ENCODE assay signal across 11 cellular contexts in the genomic region with DNA sequence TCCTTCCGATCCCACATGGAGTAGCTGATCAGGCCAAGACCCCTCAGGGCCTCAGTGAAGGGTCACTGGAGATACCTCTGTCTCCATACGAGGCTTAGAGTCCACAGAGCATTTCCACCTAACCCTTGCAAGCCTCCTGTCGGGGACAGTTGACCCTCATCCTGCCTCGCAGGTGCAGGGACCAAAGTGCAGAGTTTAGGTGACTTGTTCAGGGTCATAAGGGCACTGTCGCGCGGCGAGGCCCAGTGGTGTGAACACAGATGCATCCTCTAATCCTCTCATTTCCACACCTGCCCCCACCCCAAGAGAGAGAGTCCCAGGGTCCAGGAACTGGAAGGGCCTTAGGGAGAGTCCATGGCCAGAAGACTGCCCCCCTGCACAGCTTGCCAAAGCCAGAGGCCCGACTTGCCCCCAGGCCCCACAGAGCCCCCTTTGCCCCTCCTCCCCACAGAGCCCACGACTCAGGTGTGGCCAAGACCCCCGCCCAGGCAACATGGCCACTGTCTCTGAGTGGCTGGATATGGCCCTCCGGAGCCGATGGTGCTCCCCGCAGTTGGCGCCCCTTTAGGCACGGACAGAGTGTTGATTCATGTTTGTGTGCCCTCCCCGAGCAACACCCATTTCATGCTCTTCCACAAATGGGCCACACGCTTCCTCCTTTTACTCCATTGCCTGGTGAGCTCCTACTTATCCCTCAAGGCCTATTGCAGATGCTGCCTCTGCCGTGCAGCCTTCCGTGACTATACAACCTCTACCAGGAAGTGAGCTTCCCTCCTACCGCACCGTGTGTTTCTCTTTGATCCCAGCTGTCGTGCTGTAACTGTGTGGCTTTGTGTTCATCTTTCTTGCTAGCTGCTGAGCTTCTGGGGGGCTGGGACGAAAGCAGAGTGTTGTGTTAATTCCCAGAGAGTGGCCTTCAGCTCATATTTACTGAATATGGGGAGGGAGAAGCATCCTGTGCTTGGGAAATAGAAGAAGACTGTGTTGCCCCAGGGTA. TPM values are rescaled to one million over a fixed set of nuclear protein-coding genes. Genes with fewer than 3 reads are reported as not detected.
DNase-seq lines count a peak whose midpoint lies in the region; ATAC-seq and TF ChIP-seq lines count a peak whose summit lies in the region.
"Had no signal": no experiment of that assay in that cellular context is flagged by ENCODE, and none has a peak within 500 bp of the region (broad histone marks: within the 10 kb centered on the region; RNA-seq: fewer than 3 reads in every experiment).

No MANE protein-coding gene starts in this region.

- TF ChIP-seq CTCF in GM12875 (IDR thresholded peaks at IDR 0.05; ENCODE audit: borderline replicate concordance, insufficient read depth, low read depth, low read length) (no peak), breast epithelium (IDR thresholded peaks at IDR 0.05) (no peak), vagina (IDR thresholded peaks at IDR 0.05) (no peak)

- H3K4me1 ChIP-seq in breast epithelium (peaks cover 0 to 4% of the 10 kb centered on the region in 2 donors), vagina (peaks cover 6% of the 10 kb centered on the region)
- H3K4me1 ChIP-seq: psoas muscle had no signal

- no peak for TF ChIP-seq POLR2A in breast epithelium (IDR thresholded peaks at IDR 0.05)
- TF ChIP-seq POLR2A in vagina (IDR thresholded peaks at IDR 0.05): no peak

- no peak for ATAC-seq in GM18502 (IDR thresholded peaks at IDR 0.05; ENCODE audit: poor library complexity, unreplicated experiment)

- H3K27ac ChIP-seq in layer of hippocampus (ENCODE audit: low read depth, low read length) (peak overlapping the region; percentile 21), breast epithelium (no peak overlapping the region), vagina (no peak overlapping the region)
- H3K27ac ChIP-seq: esophagus muscularis mucosa, psoas muscle had no signal

- intact Hi-C loops in breast epithelium (cut with DNase I; ENCODE audit: low total_unique reads): no loop called here
- intact Hi-C loops in vagina (cut with DNase I): no loop called here

- H3K4me3 ChIP-seq in GM12875 (ENCODE audit: low read depth, low read length): peak overlapping the region; percentile 8
- H3K4me3 ChIP-seq in breast epithelium: no peak overlapping the region
- no peak overlapping the region for H3K4me3 ChIP-seq in vagina

- H3K27me3 ChIP-seq in layer of hippocampus (ENCODE audit: control insufficient read depth, insufficient read depth, low read length): peaks cover 8% of the 10 kb centered on the region
- H3K27me3 ChIP-seq in breast epithelium: peaks cover 15 to 38% of the 10 kb centered on the region in 2 donors
- no peaks in the 10 kb centered on the region for H3K27me3 ChIP-seq in vagina

- DNase-seq in AML-193 (lab: John Stamatoyannopoulos, UW) (peak; percentile 75 to 77), SKM-1 (lab: John Stamatoyannopoulos, UW; ENCODE audit: unreplicated experiment) (peak; percentile 30), breast epithelium (ENCODE audit: low spot score in 2 of 2) (no peak), vagina (ENCODE audit: extremely low spot score in 2 of 2) (no peak), HUDEP-2 (lab: John Stamatoyannopoulos, UW; ENCODE audit: unreplicated experiment in 76 of 76) (no peak)
- DNase-seq: aorta had no signal

- H3K36me3 ChIP-seq in breast epithelium (no peaks in the 10 kb centered on the region), vagina (no peaks in the 10 kb centered on the region)
- H3K36me3 ChIP-seq: esophagus muscularis mucosa had no signal

- H3K9me3 ChIP-seq in breast epithelium (no peaks in the 10 kb centered on the region), vagina (no peaks in the 10 kb centered on the region)
- H3K9me3 ChIP-seq: esophagus muscularis mucosa, psoas muscle had no signal

RNA-seq across cellular contexts. Expression of a gene that starts 1.7 kb away (rescaled TPM):
- total RNA-seq in breast epithelium: 1 to 10 TPM; 4.3 to 7.9 (median 7.2) TPM
- total RNA-seq in vagina: 2.2 TPM

RNA-seq across cellular contexts. Expression of a gene that starts 15.9 kb away (rescaled TPM):
- total RNA-seq in breast epithelium (10 to 100 TPM; 22.2 to 31.1 (median 27.8) TPM), vagina (24.3 TPM)

RNA-seq across cellular contexts. Expression of a gene that starts 55.2 kb away (rescaled TPM):
- total RNA-seq in breast epithelium: 100 to 1,000 TPM in 1 of 3 donors, 10 to 100 TPM in 2; 80.9 to 101 (median 97.9) TPM
- 79.1 TPM for total RNA-seq in vagina

Comparison
In these comparisons a context has a peak if more than half of its experiments do, and no peak if none do; other contexts are left out.
1. DNase-seq: peak in AML-193 (2 of 2) and SKM-1 (single experiment); none in breast epithelium (0 of 2), vagina (0 of 2) and HUDEP-2 (0 of 76).